Comparison of ENCODE assay signal across 8 cellular contexts in the genomic region with DNA sequence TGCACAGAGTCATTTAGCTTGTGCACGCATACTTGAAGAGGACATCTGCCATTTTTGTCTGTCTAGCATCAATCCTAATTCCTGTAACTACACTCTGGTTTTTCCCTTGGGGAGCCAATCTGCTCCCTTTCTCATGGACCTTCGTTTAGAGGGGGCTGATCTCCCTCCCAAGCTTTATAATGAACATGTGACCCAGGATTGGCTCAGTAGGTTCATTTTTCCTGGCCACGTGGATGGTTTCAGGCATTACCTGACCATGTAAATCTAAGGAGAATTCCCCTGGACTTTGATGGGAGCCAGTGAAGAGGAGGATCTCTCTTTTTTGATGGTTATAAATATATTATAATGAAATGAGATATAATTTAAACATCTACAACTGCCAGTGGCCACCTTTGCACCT. TPM values are rescaled to one million over a fixed set of nuclear protein-coding genes. Genes with fewer than 3 reads are reported as not detected.
"Had no signal": no experiment of that assay in that cellular context is flagged by ENCODE, and none has a peak within 500 bp of the region (broad histone marks: within the 10 kb centered on the region; RNA-seq: fewer than 3 reads in every experiment).

No MANE protein-coding gene starts in this region.

- FAIRE-seq: HTR-8/SVneo, K562 had no signal

- H3K27ac ChIP-seq: HL-60 had no signal

- DNase-seq: IMR-90, KBM-7 had no signal

- H3K4me3 ChIP-seq: K562 had no signal

- ATAC-seq: K562 had no signal

RNA-seq across cellular contexts. Expression of a gene that starts 56.8 kb away (rescaled TPM):
- total RNA-seq: HT-29, HT1080, IMR-90, K562 had no signal
- polyA plus RNA-seq: IgD-negative memory B cell, IMR-90, K562 had no signal
